31 cellular contexts compared by ENCODE assay signal in the genomic region with DNA sequence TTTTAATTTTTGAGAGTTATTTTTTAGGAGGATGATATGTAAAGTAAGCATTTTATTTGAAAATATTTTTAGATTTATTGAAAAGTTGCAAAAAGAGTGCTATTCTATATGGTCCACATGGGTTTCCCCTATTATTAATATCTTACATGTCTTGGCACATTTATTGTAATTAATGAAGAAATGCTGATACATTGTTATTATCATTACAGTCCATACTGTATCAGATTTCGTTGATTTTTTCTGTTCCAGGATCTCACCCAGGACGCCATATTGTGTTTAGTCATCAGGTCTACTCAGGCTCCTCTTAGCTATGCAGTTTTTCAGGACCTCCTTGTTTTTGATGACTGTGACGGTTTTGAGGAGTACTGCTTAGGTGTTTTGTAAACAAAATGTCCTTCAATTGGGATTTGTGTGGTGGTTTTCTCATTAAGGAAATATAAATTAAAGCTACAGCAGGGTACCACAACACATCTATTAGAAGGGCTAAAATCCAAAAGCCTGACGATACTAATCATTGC.
"Had no signal": no experiment of that assay in that cellular context is flagged by ENCODE, and none has a peak within 500 bp of the region (broad histone marks: within the 10 kb centered on the region; RNA-seq: fewer than 3 reads in every experiment).

No MANE protein-coding gene starts in this region.

- H3K27me3 ChIP-seq: neural progenitor cell, ovary, spleen, suprapubic skin, testis, tibial artery, transverse colon, upper lobe of right lung, uterus had no signal

- H3K4me1 Mint-ChIP-seq: natural killer cell; nephron; stimulated activated memory B cell treated with anti-CD40 and anti-IgM and Interleukin-4, amounts not matched to agents 10 μg/mL and 1 μg/mL and 100 μg/mL, for 72 hours; stimulated activated naive CD8-positive, alpha-beta T cell treated with anti-CD3 and anti-CD28 coated beads, Interleukin-15, amount 100 ng/mL, for 72 hours had no signal

- H3K36me3 Mint-ChIP-seq: natural killer cell; stimulated activated memory B cell treated with anti-CD40 and anti-IgM and Interleukin-4, amounts not matched to agents 10 μg/mL and 1 μg/mL and 100 μg/mL, for 72 hours; type B pancreatic cell had no signal

- H3K27me3 Mint-ChIP-seq: progenitor cell of endocrine pancreas; stimulated activated memory B cell treated with anti-CD40 and anti-IgM and Interleukin-4, amounts not matched to agents 10 μg/mL and 1 μg/mL and 100 μg/mL, for 72 hours; stimulated activated naive CD8-positive, alpha-beta T cell treated with anti-CD3 and anti-CD28 coated beads, Interleukin-15, amount 100 ng/mL, for 72 hours; type B pancreatic cell had no signal

- H3K4me3 Mint-ChIP-seq: natural killer cell; nephron; neural progenitor cell; stimulated activated memory B cell treated with anti-CD40 and anti-IgM and Interleukin-4, amounts not matched to agents 10 μg/mL and 1 μg/mL and 100 μg/mL, for 72 hours; stimulated activated naive CD8-positive, alpha-beta T cell treated with anti-CD3 and anti-CD28 coated beads, Interleukin-15, amount 100 ng/mL, for 72 hours; type B pancreatic cell had no signal

- H3K9ac ChIP-seq: neural progenitor cell, parathyroid adenoma had no signal

- H2AFZ ChIP-seq: neural progenitor cell, parathyroid adenoma had no signal

- ATAC-seq: natural killer cell; psoas muscle; right cardiac atrium; sciatic nerve; stimulated activated memory B cell treated with anti-CD40 and anti-IgM and Interleukin-4, amounts not matched to agents 10 μg/mL and 1 μg/mL and 100 μg/mL, for 72 hours; stimulated activated naive CD8-positive, alpha-beta T cell treated with anti-CD3 and anti-CD28 coated beads, Interleukin-15, amount 100 ng/mL, for 72 hours; stimulated activated naive CD8-positive, alpha-beta T cell treated with anti-CD3 and anti-CD28 coated beads, Interleukin-15, Interleukin-2, amounts not matched to agents 100 U/mL and 50 U/mL, for 24 hours; upper lobe of right lung had no signal

- H3K4me1 ChIP-seq: neural progenitor cell, parathyroid adenoma, psoas muscle, spleen, suprapubic skin, testis, tibial artery, transverse colon, upper lobe of right lung, uterus had no signal

- H3K4me3 ChIP-seq: neural progenitor cell, ovary, psoas muscle, skin epidermis, smooth muscle cell, spleen, suprapubic skin, testis, tibial artery, transverse colon, upper lobe of right lung, uterus had no signal

- H3K9me3 ChIP-seq: ovary, psoas muscle, suprapubic skin, testis, tibial artery, transverse colon, upper lobe of right lung, uterus had no signal

- H3K79me2 ChIP-seq: parathyroid adenoma had no signal

- DNase-seq: natural killer cell; occipital lobe; ovary; posterior cingulate gyrus; psoas muscle; right cardiac atrium; spleen; stimulated activated CD4-positive, alpha-beta T cell treated with anti-CD3 and anti-CD28 coated beads, Interleukin-12 subunit alpha, Interleukin-12 subunit beta, amount 100 ng/mL, for 4 hours; stimulated activated CD4-positive, alpha-beta T cell treated with anti-CD3 and anti-CD28 coated beads, Interleukin-1b, Interleukin-23, amount 100 ng/mL, for 48 hours; stimulated activated CD4-positive, alpha-beta T cell treated with anti-CD3 and anti-CD28 coated beads, Interleukin-4, amount 100 ng/mL, for 1 hour; stimulated activated CD4-positive, alpha-beta T cell treated with anti-CD3 and anti-CD28 coated beads, Interleukin-4, amount 100 ng/mL, for 4 hours; stimulated activated CD8-positive, alpha-beta memory T cell treated with anti-CD3 and anti-CD28 coated beads, Interleukin-4, amount 100 ng/mL, for 48 hours; stimulated activated naive CD4-positive, alpha-beta T cell; stimulated activated naive CD8-positive, alpha-beta T cell treated with anti-CD3 and anti-CD28 coated beads, Interleukin-15, amount 100 ng/mL, for 72 hours; stimulated activated naive CD8-positive, alpha-beta T cell treated with anti-CD3 and anti-CD28 coated beads, Interleukin-15, Interleukin-2, amounts not matched to agents 100 U/mL and 50 U/mL, for 24 hours; substantia nigra; testis; tibial artery; transverse colon; upper lobe of right lung; uterus had no signal

- H3K4me2 ChIP-seq: neural progenitor cell, smooth muscle cell had no signal

- H3K27ac Mint-ChIP-seq: natural killer cell; nephron; neural progenitor cell; progenitor cell of endocrine pancreas; stimulated activated memory B cell treated with anti-CD40 and anti-IgM and Interleukin-4, amounts not matched to agents 10 μg/mL and 1 μg/mL and 100 μg/mL, for 72 hours; stimulated activated naive CD8-positive, alpha-beta T cell treated with anti-CD3 and anti-CD28 coated beads, Interleukin-15, amount 100 ng/mL, for 72 hours; type B pancreatic cell had no signal

- H3K36me3 ChIP-seq: neural progenitor cell, ovary, spleen, suprapubic skin, tibial artery, transverse colon, upper lobe of right lung, uterus had no signal

- H3K27ac ChIP-seq: neural progenitor cell, ovary, parathyroid adenoma, psoas muscle, skin epidermis, spleen, suprapubic skin, testis, tibial artery, transverse colon, upper lobe of right lung, uterus had no signal
